In genomic region chr5:90553711-90554110, GRCh38 we compare ENCODE assay signal across 24 cellular contexts. TPM values are rescaled to one million over a fixed set of nuclear protein-coding genes. Genes with fewer than 3 reads are reported as not detected.
"Had no signal": no experiment of that assay in that cellular context is flagged by ENCODE, and none has a peak within 500 bp of the region (broad histone marks: within the 10 kb centered on the region; RNA-seq: fewer than 3 reads in every experiment).

No MANE protein-coding gene starts in this region.

- H3K36me3 Mint-ChIP-seq: activated naive CD8-positive, alpha-beta T cell had no signal

- H3K4me3 Mint-ChIP-seq: activated CD4-positive, alpha-beta T cell treated with anti-CD3 and anti-CD28 coated beads, Interleukin-2, amount 10 ng/mL, durations not matched to agents 7 days and 5 days; activated CD8-positive, alpha-beta T cell treated with anti-CD3 and anti-CD28 coated beads for 36 hours; activated naive CD8-positive, alpha-beta T cell; activated T-cell treated with anti-CD3 and anti-CD28 coated beads, Interleukin-2, amount 50 U/mL, for 4 hours; activated T-helper 17 cell treated with anti-CD3 and anti-CD28 coated beads, Interleukin-2, amount 50 U/mL, for 72 hours; endodermal cell had no signal

- H3K27ac Mint-ChIP-seq: activated CD4-positive, alpha-beta T cell treated with anti-CD3 and anti-CD28 coated beads, Interleukin-2, amount 10 ng/mL, durations not matched to agents 7 days and 5 days; activated CD8-positive, alpha-beta T cell treated with anti-CD3 and anti-CD28 coated beads for 36 hours; activated naive CD8-positive, alpha-beta T cell; activated T-helper 17 cell treated with anti-CD3 and anti-CD28 coated beads, Interleukin-2, amount 50 U/mL, for 72 hours; endodermal cell had no signal

- H3K4me3 ChIP-seq: esophagus squamous epithelium had no signal

- DNase-seq: activated CD4-positive, alpha-beta T cell treated with anti-CD3 and anti-CD28 coated beads for 1 hour; activated CD4-positive, alpha-beta T cell treated with anti-CD3 and anti-CD28 coated beads for 4 hours; activated CD4-positive, alpha-beta T cell treated with anti-CD3 and anti-CD28 coated beads, Interleukin-2, amount 10 ng/mL, durations not matched to agents 7 days and 5 days; activated CD4-positive, alpha-beta T cell treated with anti-CD3 and anti-CD28 coated beads, Interleukin-2, amount 50 U/mL, for 48 hours; activated CD8-positive, alpha-beta memory T cell treated with anti-CD3 and anti-CD28 coated beads for 24 hours; activated CD8-positive, alpha-beta T cell treated with anti-CD3 and anti-CD28 coated beads for 36 hours; activated effector memory CD4-positive, alpha-beta T cell treated with Interleukin-2 at 50 U/mL for 16 hours; activated gamma-delta T cell treated with Interleukin-2 at 50 U/mL for 16 hours; activated naive CD4-positive, alpha-beta T cell treated with anti-CD3 and anti-CD28 coated beads, Interleukin-2, amount 50 U/mL, for 16 hours; activated naive CD4-positive, alpha-beta T cell treated with Interleukin-2 at 50 U/mL for 16 hours; activated T-cell treated with anti-CD3 and anti-CD28 coated beads, Interleukin-2, amount 50 U/mL, for 4 hours; amniotic stem cell; anterior cingulate cortex; brain microvascular endothelial cell; caudate nucleus; cortex of kidney; effector memory CD4-positive, alpha-beta T cell; endodermal cell; esophagus squamous epithelium; head of caudate nucleus; hippocampal formation; T-helper 2 cell had no signal

- H3K9me3 Mint-ChIP-seq: activated CD4-positive, alpha-beta T cell treated with anti-CD3 and anti-CD28 coated beads, Interleukin-2, amount 10 ng/mL, durations not matched to agents 7 days and 5 days; activated CD8-positive, alpha-beta T cell treated with anti-CD3 and anti-CD28 coated beads for 36 hours; activated T-cell treated with anti-CD3 and anti-CD28 coated beads, Interleukin-2, amount 50 U/mL, for 4 hours; activated T-helper 17 cell treated with anti-CD3 and anti-CD28 coated beads, Interleukin-2, amount 50 U/mL, for 72 hours had no signal

- H3K9me3 ChIP-seq: esophagus squamous epithelium had no signal

- H3K27ac ChIP-seq: brain microvascular endothelial cell, esophagus squamous epithelium had no signal

- H3K36me3 ChIP-seq: brain microvascular endothelial cell, esophagus squamous epithelium had no signal

- ATAC-seq: activated CD8-positive, alpha-beta T cell treated with anti-CD3 and anti-CD28 coated beads for 36 hours; activated T-cell treated with anti-CD3 and anti-CD28 coated beads, Interleukin-2, amount 50 U/mL, for 4 hours; activated T-helper 17 cell treated with anti-CD3 and anti-CD28 coated beads, Interleukin-2, amount 50 U/mL, for 72 hours had no signal

RNA-seq across cellular contexts. Expression of gene ADGRV1, which starts 4.9 kb away (rescaled TPM):
- total RNA-seq: activated CD4-positive, alpha-beta T cell treated with anti-CD3 and anti-CD28 coated beads, Interleukin-2, amount 10 ng/mL, durations not matched to agents 7 days and 5 days had no signal
